ENCODE assay signal across 8 cellular contexts in genomic region chr5:79464695-79465332, GRCh38. TPM values are rescaled to one million over a fixed set of nuclear protein-coding genes. Genes with fewer than 3 reads are reported as not detected.
DNase-seq lines count a peak whose midpoint lies in the region; ATAC-seq and TF ChIP-seq lines count a peak whose summit lies in the region.

No MANE protein-coding gene starts in this region.

- H3K9me3 Mint-ChIP-seq in activated CD4-positive, alpha-beta T cell treated with anti-CD3 and anti-CD28 coated beads for 36 hours (ENCODE audit: low read depth) = no peaks in the 10 kb centered on the region
- H3K9me3 Mint-ChIP-seq in activated CD4-positive, alpha-beta T cell treated with anti-CD3 and anti-CD28 coated beads, Interleukin-2, amount 10 ng/mL, durations not matched to agents 24 days and 14 days = no peaks in the 10 kb centered on the region

- no peaks in the 10 kb centered on the region for H3K27me3 ChIP-seq in breast epithelium

- H3K4me3 Mint-ChIP-seq in activated CD4-positive, alpha-beta T cell treated with anti-CD3 and anti-CD28 coated beads for 36 hours = no peak overlapping the region
- H3K4me3 Mint-ChIP-seq in activated CD4-positive, alpha-beta T cell treated with anti-CD3 and anti-CD28 coated beads, Interleukin-2, amount 10 ng/mL, durations not matched to agents 24 days and 14 days = no peak overlapping the region

- DNase-seq in activated CD4-positive, alpha-beta T cell treated with anti-CD3 and anti-CD28 coated beads for 36 hours = no peak
- no peak for DNase-seq in activated CD4-positive, alpha-beta T cell treated with anti-CD3 and anti-CD28 coated beads, Interleukin-2, amount 10 ng/mL, durations not matched to agents 24 days and 14 days
- peak; percentile 2 for DNase-seq in NCI-H2029 (lab: John Stamatoyannopoulos, UW)
- no peak for DNase-seq in breast epithelium (ENCODE audit: low spot score in 2 of 2)
- no peak for DNase-seq in left lobe of liver (ENCODE audit: low spot score)
- no peak for DNase-seq in NK-92 treated with Interleukin-12 subunit alpha and Interleukin-12 subunit beta, amount 100 ng/mL, for 24 hours (lab: John Stamatoyannopoulos, UW)
- DNase-seq in activated T-cell treated with anti-CD3 and anti-CD28 coated beads, Interleukin-2, amount 50 U/mL, for 1 hour = no peak
- no peak for DNase-seq in stimulated activated CD4-positive, alpha-beta T cell treated with anti-CD3 and anti-CD28 coated beads, Interleukin-2, amount 100 ng/mL, for 24 hours

- no peak overlapping the region for H3K27ac ChIP-seq in breast epithelium

- no peak overlapping the region for H3K4me3 ChIP-seq in breast epithelium

- no peaks in the 10 kb centered on the region for H3K4me1 Mint-ChIP-seq in activated CD4-positive, alpha-beta T cell treated with anti-CD3 and anti-CD28 coated beads for 36 hours
- H3K4me1 Mint-ChIP-seq in activated CD4-positive, alpha-beta T cell treated with anti-CD3 and anti-CD28 coated beads, Interleukin-2, amount 10 ng/mL, durations not matched to agents 24 days and 14 days = peaks cover 4% of the 10 kb centered on the region

- H3K36me3 ChIP-seq in breast epithelium = no peaks in the 10 kb centered on the region

- TF ChIP-seq POLR2A in breast epithelium (IDR thresholded peaks at IDR 0.05) = no peak

- ATAC-seq in activated CD4-positive, alpha-beta T cell treated with anti-CD3 and anti-CD28 coated beads for 36 hours = peak; percentile 30
- ATAC-seq in left lobe of liver = peak; percentile 88

- POLR2A ChIA-PET in activated CD4-positive, alpha-beta T cell treated with anti-CD3 and anti-CD28 coated beads for 36 hours (lab: Charles Lee) = no interaction called here

- H3K27ac Mint-ChIP-seq in activated CD4-positive, alpha-beta T cell treated with anti-CD3 and anti-CD28 coated beads for 36 hours = no peak overlapping the region
- no peak overlapping the region for H3K27ac Mint-ChIP-seq in activated CD4-positive, alpha-beta T cell treated with anti-CD3 and anti-CD28 coated beads, Interleukin-2, amount 10 ng/mL, durations not matched to agents 24 days and 14 days

- H3K9me3 ChIP-seq in breast epithelium = no peaks in the 10 kb centered on the region

- TF ChIP-seq CTCF in breast epithelium (IDR thresholded peaks at IDR 0.05) = peak in 2 of 3 donors; percentile 53 to 59

- no peaks in the 10 kb centered on the region for H3K36me3 Mint-ChIP-seq in activated CD4-positive, alpha-beta T cell treated with anti-CD3 and anti-CD28 coated beads for 36 hours (ENCODE audit: low read depth)
- no peaks in the 10 kb centered on the region for H3K36me3 Mint-ChIP-seq in activated CD4-positive, alpha-beta T cell treated with anti-CD3 and anti-CD28 coated beads, Interleukin-2, amount 10 ng/mL, durations not matched to agents 24 days and 14 days (ENCODE audit: low read depth)

- intact Hi-C loops in activated CD4-positive, alpha-beta T cell treated with anti-CD3 and anti-CD28 coated beads for 36 hours (cut with DNase I, micrococcal nuclease) = loop anchor here (1.0 to 5.0 kb wide), 4 partner anchors 228 to 440 kb away; partner anchors contain the start of gene JMY (in 1 of the 2)
- intact Hi-C loops in activated CD4-positive, alpha-beta T cell treated with anti-CD3 and anti-CD28 coated beads, Interleukin-2, amount 10 ng/mL, durations not matched to agents 24 days and 14 days (cut with micrococcal nuclease) = loop anchor here (1.0 to 10.0 kb wide), 3 partner anchors 100 to 438 kb away; no protein-coding TSS in a partner anchor
- intact Hi-C loops in breast epithelium (cut with DNase I; ENCODE audit: low total_unique reads) = no loop called here

- no peaks in the 10 kb centered on the region for H3K4me1 ChIP-seq in breast epithelium

- peaks cover 3% of the 10 kb centered on the region for H3K27me3 Mint-ChIP-seq in activated CD4-positive, alpha-beta T cell treated with anti-CD3 and anti-CD28 coated beads for 36 hours
- peaks cover 7% of the 10 kb centered on the region for H3K27me3 Mint-ChIP-seq in activated CD4-positive, alpha-beta T cell treated with anti-CD3 and anti-CD28 coated beads, Interleukin-2, amount 10 ng/mL, durations not matched to agents 24 days and 14 days

- CTCF ChIA-PET in activated CD4-positive, alpha-beta T cell treated with anti-CD3 and anti-CD28 coated beads for 36 hours (lab: Charles Lee) = interaction anchor here (0.7 to 5.6 kb wide), 8 partner anchors 17 to 443 kb away, joined by 3 to 47 read pairs (median 5); no protein-coding TSS in a partner anchor

RNA-seq across cellular contexts. Expression of gene HOMER1, which starts 49.1 kb away (rescaled TPM):
- total RNA-seq in activated CD4-positive, alpha-beta T cell treated with anti-CD3 and anti-CD28 coated beads for 36 hours = 10 to 100 TPM; 11.1 to 15.1 TPM
- total RNA-seq in activated CD4-positive, alpha-beta T cell treated with anti-CD3 and anti-CD28 coated beads, Interleukin-2, amount 10 ng/mL, durations not matched to agents 24 days and 14 days = 13.8 and 15.0 TPM in 2 replicates
- total RNA-seq in breast epithelium (10 to 100 TPM in 2 of 3 donors, 1 to 10 TPM in 1; 3.2 to 26.2 (median 18.7) TPM), left lobe of liver (0.75 TPM)
